ENCODE assay signal across 1 cellular context in genomic region chr4:30839583-30840520, GRCh38.
TF ChIP-seq lines count a peak whose summit lies in the region.

No MANE protein-coding gene starts in this region.

TF ChIP-seq in HEK293, 187 proteins besides CTCF, POLR2A, EP300 and RAD21 (continued from another document and continues in another):
- TF ChIP-seq ZNF133 (tag by site-specific recombination; IDR thresholded peaks at IDR 0.05) (no peak), GLI2 (tag by site-specific recombination; IDR thresholded peaks at IDR 0.05; ENCODE audit: borderline replicate concordance, low read depth) (no peak), ZNF639 (tag by site-specific recombination; IDR thresholded peaks at IDR 0.05) (peak; percentile 48; the same call in 1 of the 2 replicates), ZNF555 (tag by site-specific recombination; conservative IDR thresholded peaks at IDR 0.05) (no peak), ZNF211 (tag by site-specific recombination; IDR thresholded peaks at IDR 0.05; ENCODE audit: low read depth) (no peak), MZF1 (tag by site-specific recombination; IDR thresholded peaks at IDR 0.05; ENCODE audit: borderline replicate concordance) (peak; percentile 30; the same call in 1 of the 2 replicates), ZBTB11 (tag by site-specific recombination; conservative IDR thresholded peaks at IDR 0.05; ENCODE audit: low read depth) (no peak), ZNF596 (tag by site-specific recombination; IDR thresholded peaks at IDR 0.05) (no peak), ZSCAN18 (tag by site-specific recombination; IDR thresholded peaks at IDR 0.05) (no peak), HOXA7 (CRISPR knock-in tag; IDR thresholded peaks at IDR 0.05; ENCODE audit: borderline replicate concordance) (no peak), ZNF394 (tag by site-specific recombination; IDR thresholded peaks at IDR 0.05; ENCODE audit: borderline replicate concordance) (peak; percentile 46; the same call in 1 of the 2 replicates), ZNF777 (tag by site-specific recombination; IDR thresholded peaks at IDR 0.05; ENCODE audit: borderline replicate concordance) (no peak), ZNF311 (tag by site-specific recombination; IDR thresholded peaks at IDR 0.05; ENCODE audit: borderline replicate concordance) (no peak), ZNF558 (tag by site-specific recombination; IDR thresholded peaks at IDR 0.05) (no peak; the same call in 1 of the 2 replicates), YY1 (tag by site-specific recombination; IDR thresholded peaks at IDR 0.05) (no peak), ZNF433 (tag by site-specific recombination; IDR thresholded peaks at IDR 0.05; ENCODE audit: low read depth) (no peak), ZBTB17 (tag by site-specific recombination; IDR thresholded peaks at IDR 0.05) (peak; percentile 64), ZNF768 (tag by site-specific recombination; IDR thresholded peaks at IDR 0.05) (no peak), HOXC10 (CRISPR knock-in tag; IDR thresholded peaks at IDR 0.05) (no peak), ZNF350 (tag by site-specific recombination; IDR thresholded peaks at IDR 0.05) (no peak), ZEB2 (tag by site-specific recombination; IDR thresholded peaks at IDR 0.05) (peak; percentile 89), ZNF23 (tag by site-specific recombination; IDR thresholded peaks at IDR 0.05; ENCODE audit: borderline replicate concordance) (no peak), INSM2 (tag by site-specific recombination; IDR thresholded peaks at IDR 0.05) (peak; percentile 86), ZNF391 (tag by site-specific recombination; IDR thresholded peaks at IDR 0.05; ENCODE audit: borderline replicate concordance, low read depth) (no peak), HIC1 (tag by site-specific recombination; IDR thresholded peaks at IDR 0.05) (peak; percentile 72; the same call in 1 of the 2 replicates), ZNF324 (tag by site-specific recombination; IDR thresholded peaks at IDR 0.05) (no peak), ZNF629 (tag by site-specific recombination; IDR thresholded peaks at IDR 0.05) (peak; percentile 94), OVOL3 (tag by site-specific recombination; IDR thresholded peaks at IDR 0.05) (peak; percentile 30), GLIS1 (tag by site-specific recombination; IDR thresholded peaks at IDR 0.05) (no peak), ZXDB (tag by site-specific recombination; IDR thresholded peaks at IDR 0.05) (peak; percentile 66), ZNF600 (tag by site-specific recombination; IDR thresholded peaks at IDR 0.05) (no peak), ZNF202 (tag by site-specific recombination; IDR thresholded peaks at IDR 0.05; ENCODE audit: borderline replicate concordance) (no peak), ZNF544 (tag by site-specific recombination; IDR thresholded peaks at IDR 0.05) (no peak), ZNF174 (tag by site-specific recombination; IDR thresholded peaks at IDR 0.05) (no peak), ZNF514 (tag by site-specific recombination; IDR thresholded peaks at IDR 0.05) (no peak), ZNF221 (tag by site-specific recombination; IDR thresholded peaks at IDR 0.05; ENCODE audit: borderline replicate concordance) (no peak), ZNF10 (tag by site-specific recombination; IDR thresholded peaks at IDR 0.05) (peak; percentile 56; the same call in 1 of the 2 replicates), ZNF560 (tag by site-specific recombination; IDR thresholded peaks at IDR 0.05; ENCODE audit: borderline replicate concordance) (no peak), KLF10 (tag by site-specific recombination; IDR thresholded peaks at IDR 0.05) (peak; percentile 38; the same call in 1 of the 2 replicates), SCRT1 (tag by site-specific recombination; IDR thresholded peaks at IDR 0.05; ENCODE audit: borderline replicate concordance) (0 out of 2 replicates have a peak, but pooled peaks have one; percentile 25), ZNF677 (tag by site-specific recombination; IDR thresholded peaks at IDR 0.05) (no peak), ZNF830 (tag by site-specific recombination; IDR thresholded peaks at IDR 0.05; ENCODE audit: low read depth) (no peak), ZSCAN4 (tag by site-specific recombination; IDR thresholded peaks at IDR 0.05) (peak; percentile 77), ZBTB21 (tag by site-specific recombination; IDR thresholded peaks at IDR 0.05) (peak; percentile 69), ZNF354C (tag by site-specific recombination; IDR thresholded peaks at IDR 0.05; ENCODE audit: borderline replicate concordance, low read depth) (no peak), SCRT2 (tag by site-specific recombination; IDR thresholded peaks at IDR 0.05) (no peak), SALL2 (tag by site-specific recombination; IDR thresholded peaks at IDR 0.05; ENCODE audit: borderline replicate concordance) (no peak), TSHZ1 (tag by site-specific recombination; IDR thresholded peaks at IDR 0.05; ENCODE audit: borderline replicate concordance) (0 out of 2 replicates have a peak, but pooled peaks have one; percentile 11), ZNF707 (tag by site-specific recombination; IDR thresholded peaks at IDR 0.05) (no peak), ZNF623 (tag by site-specific recombination; IDR thresholded peaks at IDR 0.05) (no peak), PRDM6 (tag by site-specific recombination; IDR thresholded peaks at IDR 0.05) (peak; percentile 87)
